Comparison of ENCODE assay signal across 19 cellular contexts in the genomic region with DNA sequence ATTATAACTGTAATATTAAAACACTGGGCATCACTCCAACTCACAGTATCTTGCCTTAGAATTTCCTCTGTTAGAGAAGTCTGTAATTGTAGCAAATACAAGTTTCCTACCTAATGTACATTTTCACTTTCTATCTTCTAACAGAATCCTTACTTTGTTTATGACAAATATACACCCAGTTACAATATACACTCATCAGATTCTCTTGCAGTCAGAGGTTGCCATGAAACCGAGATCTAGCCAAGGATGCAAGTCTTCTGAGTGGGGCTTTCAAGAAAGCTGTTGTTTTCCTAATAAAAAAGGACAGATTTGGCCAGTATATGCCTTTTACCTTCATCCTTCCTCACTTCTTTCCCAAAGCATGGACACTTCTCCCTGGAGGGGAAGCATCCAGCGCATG.
DNase-seq lines count a peak whose midpoint lies in the region; ATAC-seq and TF ChIP-seq lines count a peak whose summit lies in the region.
"Had no signal": no experiment of that assay in that cellular context is flagged by ENCODE, and none has a peak within 500 bp of the region (broad histone marks: within the 10 kb centered on the region; RNA-seq: fewer than 3 reads in every experiment).

No MANE protein-coding gene starts in this region.

- H2BK120ac ChIP-seq in mesenchymal stem cell (ENCODE audit: low read depth, low read length) (no peak overlapping the region), neuronal stem cell (ENCODE audit: low read depth, low read length) (no peak overlapping the region)

- H3K79me1 ChIP-seq in mesenchymal stem cell (replicated peaks; ENCODE audit: low read length, poor library complexity, severe bottlenecking): no peaks in the 10 kb centered on the region
- peaks cover 2% of the 10 kb centered on the region for H3K79me1 ChIP-seq in neuronal stem cell (ENCODE audit: low read depth, low read length)

- H3K27ac ChIP-seq in mesenchymal stem cell (ENCODE audit: low read length, poor library complexity, severe bottlenecking): no peak overlapping the region
- H3K27ac ChIP-seq in neuronal stem cell (replicated peaks; ENCODE audit: low read length): no peak overlapping the region
- H3K27ac ChIP-seq: BLaER1 treated with 17β-estradiol and CSF1 and Interleukin-3, amounts not matched to agents 10 nM and 100 nM; HL-60 had no signal

- no peak overlapping the region for H2BK5ac ChIP-seq in mesenchymal stem cell (ENCODE audit: low read depth, low read length, poor library complexity, severe bottlenecking)
- H2BK5ac ChIP-seq in neuronal stem cell (ENCODE audit: low read length): no peak overlapping the region

- H4K91ac ChIP-seq in mesenchymal stem cell (ENCODE audit: low read length) (no peak overlapping the region), neuronal stem cell (ENCODE audit: low read depth, low read length, poor library complexity) (no peak overlapping the region)

- H3K27me3 Mint-ChIP-seq in activated CD4-positive, alpha-beta T cell treated with anti-CD3 and anti-CD28 coated beads, Interleukin-2, amount 10 ng/mL, durations not matched to agents 24 days and 14 days: no peaks in the 10 kb centered on the region
- H3K27me3 Mint-ChIP-seq in stimulated activated naive CD8-positive, alpha-beta T cell treated with anti-CD3 and anti-CD28 coated beads, Interleukin-15, amount 100 ng/mL, for 72 hours: no peaks in the 10 kb centered on the region
- H3K27me3 Mint-ChIP-seq in MCF 10A (ENCODE audit: insufficient read depth, unreplicated experiment): no peaks in the 10 kb centered on the region
- H3K27me3 Mint-ChIP-seq: B cell had no signal

- peaks cover 20% of the 10 kb centered on the region for H3K4me1 Mint-ChIP-seq in activated CD4-positive, alpha-beta T cell treated with anti-CD3 and anti-CD28 coated beads, Interleukin-2, amount 10 ng/mL, durations not matched to agents 24 days and 14 days
- H3K4me1 Mint-ChIP-seq in stimulated activated naive CD8-positive, alpha-beta T cell treated with anti-CD3 and anti-CD28 coated beads, Interleukin-15, amount 100 ng/mL, for 72 hours: peaks cover 23% of the 10 kb centered on the region
- no peaks in the 10 kb centered on the region for H3K4me1 Mint-ChIP-seq in MCF 10A (ENCODE audit: insufficient read depth, unreplicated experiment)
- H3K4me1 Mint-ChIP-seq: B cell had no signal

- POLR2A ChIA-PET in MCF 10A (lab: Yijun Ruan, JAX): no interaction called here

- H3K4me3 Mint-ChIP-seq in activated CD4-positive, alpha-beta T cell treated with anti-CD3 and anti-CD28 coated beads, Interleukin-2, amount 10 ng/mL, durations not matched to agents 24 days and 14 days: no peak overlapping the region
- no peak overlapping the region for H3K4me3 Mint-ChIP-seq in stimulated activated naive CD8-positive, alpha-beta T cell treated with anti-CD3 and anti-CD28 coated beads, Interleukin-15, amount 100 ng/mL, for 72 hours
- H3K4me3 Mint-ChIP-seq in MCF 10A (ENCODE audit: unreplicated experiment): no peak overlapping the region
- H3K4me3 Mint-ChIP-seq: B cell; CD8-positive, alpha-beta T cell; HFFc6 had no signal

- H2BK12ac ChIP-seq in mesenchymal stem cell (ENCODE audit: low read length in 2 of 2): no peak overlapping the region
- no peak overlapping the region for H2BK12ac ChIP-seq in neuronal stem cell (ENCODE audit: low read length)

- peaks cover 17% of the 10 kb centered on the region for H3K36me3 Mint-ChIP-seq in activated CD4-positive, alpha-beta T cell treated with anti-CD3 and anti-CD28 coated beads, Interleukin-2, amount 10 ng/mL, durations not matched to agents 24 days and 14 days (ENCODE audit: low read depth)
- no peaks in the 10 kb centered on the region for H3K36me3 Mint-ChIP-seq in MCF 10A (ENCODE audit: insufficient read depth, unreplicated experiment)

- DNase-seq in activated CD4-positive, alpha-beta T cell treated with anti-CD3 and anti-CD28 coated beads, Interleukin-2, amount 10 ng/mL, durations not matched to agents 24 days and 14 days: no peak
- DNase-seq in activated CD4-positive, alpha-beta T cell treated with anti-CD3 and anti-CD28 coated beads for 4 hours: no peak
- DNase-seq in stimulated activated naive CD8-positive, alpha-beta T cell treated with anti-CD3 and anti-CD28 coated beads, Interleukin-15, amount 100 ng/mL, for 72 hours: no peak
- DNase-seq in stimulated activated naive CD8-positive, alpha-beta T cell treated with anti-CD3 and anti-CD28 coated beads, Interleukin-15, Interleukin-2, amounts not matched to agents 100 U/mL and 50 U/mL, for 24 hours: no peak
- DNase-seq in mesenchymal stem cell (no peak), neuronal stem cell (ENCODE audit: low spot score) (no peak), MCF 10A (ENCODE audit: unreplicated experiment) (no peak)
- DNase-seq: Calu3; CD8-positive, alpha-beta T cell; DMS79 treated with DMSO at 0.1 percent for 48 hours; GF-D8; GOT3; H7; HFFc6 had no signal

- H2AFZ ChIP-seq in mesenchymal stem cell (ENCODE audit: low read depth, low read length) (no peak overlapping the region), neuronal stem cell (ENCODE audit: low read length) (no peak overlapping the region)

- no peak overlapping the region for H3K23ac ChIP-seq in mesenchymal stem cell (ENCODE audit: low read length in 2 of 2)
- no peak overlapping the region for H3K23ac ChIP-seq in neuronal stem cell (ENCODE audit: low read depth, low read length, poor library complexity)

- H2BK15ac ChIP-seq in mesenchymal stem cell (ENCODE audit: low read depth, poor library complexity, severe bottlenecking) (no peak overlapping the region), neuronal stem cell (ENCODE audit: low read length) (no peak overlapping the region)

- H3K27me3 ChIP-seq in mesenchymal stem cell (ENCODE audit: control insufficient read depth in 1 of 2, insufficient read depth in 1 of 2, low read length in 2 of 2) (no peaks in the 10 kb centered on the region), neuronal stem cell (ENCODE audit: control insufficient read depth in 3 of 3, insufficient read depth in 3 of 3, low read depth in 1 of 3, low read length in 3 of 3) (no peaks in the 10 kb centered on the region)
- H3K27me3 ChIP-seq: BLaER1 treated with 17β-estradiol and CSF1 and Interleukin-3, amounts not matched to agents 10 nM and 100 nM had no signal

- no peak overlapping the region for H3K4me2 ChIP-seq in mesenchymal stem cell (ENCODE audit: low read length, poor library complexity, severe bottlenecking)
- H3K4me2 ChIP-seq in neuronal stem cell (ENCODE audit: insufficient read depth, low read length, poor library complexity, severe bottlenecking): no peak overlapping the region
- H3K4me2 ChIP-seq: BLaER1 treated with 17β-estradiol and CSF1 and Interleukin-3, amounts not matched to agents 10 nM and 100 nM had no signal

- H3K18ac ChIP-seq in mesenchymal stem cell (ENCODE audit: low read depth in 1 of 2, low read length in 2 of 2): no peak overlapping the region
- no peak overlapping the region for H3K18ac ChIP-seq in neuronal stem cell (ENCODE audit: low read length)

- no TSS peak for BruUV-seq in MCF 10A (replicated peaks; lab: Mats Ljungman, UMichigan)

- ATAC-seq in stimulated activated naive CD8-positive, alpha-beta T cell treated with anti-CD3 and anti-CD28 coated beads, Interleukin-15, amount 100 ng/mL, for 72 hours: peak; percentile 41
- no peak for ATAC-seq in stimulated activated naive CD8-positive, alpha-beta T cell treated with anti-CD3 and anti-CD28 coated beads, Interleukin-15, Interleukin-2, amounts not matched to agents 100 U/mL and 50 U/mL, for 24 hours
- ATAC-seq: CD8-positive, alpha-beta T cell; GM12878; HCT116 had no signal

- H3K9me3 Mint-ChIP-seq in activated CD4-positive, alpha-beta T cell treated with anti-CD3 and anti-CD28 coated beads, Interleukin-2, amount 10 ng/mL, durations not matched to agents 24 days and 14 days: peaks cover 7% of the 10 kb centered on the region
- peaks cover 0 to 4% of the 10 kb centered on the region in 2 donors for H3K9me3 Mint-ChIP-seq in stimulated activated naive CD8-positive, alpha-beta T cell treated with anti-CD3 and anti-CD28 coated beads, Interleukin-15, amount 100 ng/mL, for 72 hours
- no peaks in the 10 kb centered on the region for H3K9me3 Mint-ChIP-seq in MCF 10A (ENCODE audit: unreplicated experiment)
- H3K9me3 Mint-ChIP-seq: HFFc6 had no signal

- CTCF ChIA-PET in MCF 10A (lab: Yijun Ruan, JAX): no interaction called here

- H3K14ac ChIP-seq in mesenchymal stem cell (ENCODE audit: low read length in 2 of 2): no peak overlapping the region
- no peak overlapping the region for H3K14ac ChIP-seq in neuronal stem cell (ENCODE audit: low read length)

- H4K8ac ChIP-seq in mesenchymal stem cell (ENCODE audit: low read length) (peak overlapping the region; percentile 15), neuronal stem cell (ENCODE audit: low read depth, low read length) (no peak overlapping the region)

- H3K36me3 ChIP-seq in mesenchymal stem cell (ENCODE audit: control insufficient read depth in 1 of 2, insufficient read depth in 2 of 2, low read depth in 1 of 2, low read length in 2 of 2) (no peaks in the 10 kb centered on the region), neuronal stem cell (replicated peaks in 1 of 2; ENCODE audit: control insufficient read depth in 2 of 2, insufficient read depth in 2 of 2, low read length in 2 of 2) (no peaks in the 10 kb centered on the region)

- H3K9ac ChIP-seq in mesenchymal stem cell (ENCODE audit: low read length) (no peak overlapping the region), neuronal stem cell (ENCODE audit: low read depth, low read length, poor library complexity) (no peak overlapping the region)
- H3K9ac ChIP-seq: BLaER1 treated with 17β-estradiol and CSF1 and Interleukin-3, amounts not matched to agents 10 nM and 100 nM had no signal

- no peak overlapping the region for H2AK5ac ChIP-seq in mesenchymal stem cell (ENCODE audit: low read length, severe bottlenecking)
- no peak overlapping the region for H2AK5ac ChIP-seq in neuronal stem cell (ENCODE audit: low read depth, low read length)

- no peak for TF ChIP-seq CTCF in MCF 10A (IDR thresholded peaks at IDR 0.05; ENCODE audit: unreplicated experiment)

- no peak overlapping the region for H3K4ac ChIP-seq in mesenchymal stem cell (ENCODE audit: low read depth in 1 of 2, low read length in 2 of 2)
- H3K4ac ChIP-seq in neuronal stem cell (ENCODE audit: low read length): no peak overlapping the region

- WGBS in mesenchymal stem cell: 100% methylated on average over 1 of the region's 2 CpGs
- no CpG with 5 or more reads among the region's 2 CpGs for WGBS in neuronal stem cell (ENCODE audit: extremely low coverage in 2 of 2, insufficient read length in 2 of 2, insufficient replicate concordance in 1 of 2), 2 donors

- peak overlapping the region; percentile 85 for H3K27ac Mint-ChIP-seq in activated CD4-positive, alpha-beta T cell treated with anti-CD3 and anti-CD28 coated beads, Interleukin-2, amount 10 ng/mL, durations not matched to agents 24 days and 14 days
- no peak overlapping the region for H3K27ac Mint-ChIP-seq in stimulated activated naive CD8-positive, alpha-beta T cell treated with anti-CD3 and anti-CD28 coated beads, Interleukin-15, amount 100 ng/mL, for 72 hours
- H3K27ac Mint-ChIP-seq in MCF 10A (ENCODE audit: low read depth, unreplicated experiment): no peak overlapping the region
- H3K27ac Mint-ChIP-seq: B cell; CD8-positive, alpha-beta T cell; HFFc6 had no signal

- H3K9me3 ChIP-seq in mesenchymal stem cell (ENCODE audit: control insufficient read depth, low read length): no peaks in the 10 kb centered on the region
- H3K9me3 ChIP-seq in neuronal stem cell (replicated peaks in 1 of 2; ENCODE audit: control insufficient read depth in 2 of 2, insufficient read depth in 1 of 2, low read depth in 1 of 2, low read length in 2 of 2): no peaks in the 10 kb centered on the region

- H3K4me1 ChIP-seq in mesenchymal stem cell (ENCODE audit: control insufficient read depth, insufficient read depth, low read depth, low read length) (no peaks in the 10 kb centered on the region), neuronal stem cell (ENCODE audit: control insufficient read depth in 2 of 2, insufficient read depth in 1 of 2, low read depth in 1 of 2, low read length in 2 of 2) (no peaks in the 10 kb centered on the region)
- H3K4me1 ChIP-seq: BLaER1 treated with 17β-estradiol and CSF1 and Interleukin-3, amounts not matched to agents 10 nM and 100 nM had no signal

- no peak overlapping the region for H3K4me3 ChIP-seq in mesenchymal stem cell (ENCODE audit: insufficient read depth in 1 of 2, low read depth in 1 of 2, low read length in 2 of 2)
- H3K4me3 ChIP-seq in neuronal stem cell (ENCODE audit: low read length in 2 of 2): no peak overlapping the region
- H3K4me3 ChIP-seq: BLaER1 treated with 17β-estradiol and CSF1 and Interleukin-3, amounts not matched to agents 10 nM and 100 nM; GM12878 had no signal

- intact Hi-C loops in activated CD4-positive, alpha-beta T cell treated with anti-CD3 and anti-CD28 coated beads, Interleukin-2, amount 10 ng/mL, durations not matched to agents 24 days and 14 days (cut with micrococcal nuclease): loop anchor here (1.0 to 10.0 kb wide), 2 partner anchors 104 to 422 kb away; no protein-coding TSS in a partner anchor
- intact Hi-C loops in MCF 10A (cut with micrococcal nuclease): no loop called here
